In the genomic region with DNA sequence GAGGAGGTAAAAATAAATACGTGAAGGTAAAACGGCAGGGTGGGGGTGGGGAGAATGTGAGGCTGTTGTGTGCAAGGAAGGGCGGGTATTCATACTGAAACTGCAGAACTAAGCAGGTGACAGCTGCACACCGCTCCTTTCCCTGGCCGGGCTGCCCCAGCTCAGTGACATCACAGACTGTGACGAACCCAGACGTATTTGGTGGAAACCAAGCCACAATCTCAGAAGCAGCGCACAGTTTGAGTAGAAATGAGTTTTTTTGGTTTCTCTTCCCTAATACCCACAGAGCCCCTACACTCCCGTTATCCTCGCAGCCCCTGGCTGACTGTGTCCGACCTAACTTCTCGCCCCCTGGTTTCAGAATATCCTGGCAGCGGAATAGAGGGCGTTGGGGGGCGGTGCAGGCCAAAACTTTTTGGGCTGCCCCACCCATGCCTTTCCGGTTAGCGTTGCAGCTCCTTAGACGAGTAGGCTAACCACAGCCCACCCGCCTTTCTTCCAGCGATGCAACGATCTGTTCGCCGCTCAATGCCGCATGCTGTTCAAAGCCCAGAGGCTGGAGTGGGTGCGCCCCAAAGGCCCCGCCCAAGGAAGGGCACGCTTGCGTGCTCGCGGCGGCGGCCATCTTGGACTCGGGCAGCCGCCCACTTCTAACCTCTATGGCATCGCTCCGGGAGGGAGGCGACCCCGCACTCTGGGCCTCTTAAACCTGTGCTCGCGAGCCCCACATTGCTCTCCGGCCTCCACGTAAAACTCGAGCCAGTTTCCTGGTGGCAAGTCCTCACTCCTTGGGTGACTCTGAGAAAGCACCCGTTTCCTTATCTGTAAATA, we compare ENCODE assay signal across 8 cellular contexts. TPM values are rescaled to one million over a fixed set of nuclear protein-coding genes. Genes with fewer than 3 reads are reported as not detected.
DNase-seq lines count a peak whose midpoint lies in the region; ATAC-seq and TF ChIP-seq lines count a peak whose summit lies in the region.

No MANE protein-coding gene starts in this region.

- no peak overlapping the region for H3T11ph ChIP-seq in H9 (ENCODE audit: low read length)

- H2BK12ac ChIP-seq in H9 (ENCODE audit: insufficient read length, low read depth, low read length), result no peak overlapping the region

- peaks cover 5% of the 10 kb centered on the region for H3K27me3 Mint-ChIP-seq in H9 (ENCODE audit: low read depth)

- no peak overlapping the region for H2AK5ac ChIP-seq in H9 (ENCODE audit: insufficient read length, low read length)

- no peak overlapping the region for H3K27ac ChIP-seq in H9 (ENCODE audit: insufficient read length, low read depth, low read length)
- H3K27ac ChIP-seq in SJCRH30, result peak overlapping the region; percentile 95
- H3K27ac ChIP-seq in gastroesophageal sphincter, result peak overlapping the region; percentile 31 to 90 (median 88)
- peak overlapping the region; percentile 87 for H3K27ac ChIP-seq in temporal lobe (ENCODE audit: low read depth, low read length)

- H3K23ac ChIP-seq in H9 (ENCODE audit: insufficient read length, low read depth, low read length), result no peak overlapping the region

- no peak overlapping the region for H4K8ac ChIP-seq in H9 (replicated peaks; ENCODE audit: insufficient read length, low read depth, low read length)

- in situ Hi-C loops in G401 (cut with HindIII; ENCODE audit: low sequenced_read_pairs), result no loop called here

- H2BK20ac ChIP-seq in H9 (ENCODE audit: low read depth, low read length, poor library complexity, severe bottlenecking), result no peak overlapping the region

- H3K9ac ChIP-seq in H9 (ENCODE audit: extremely low read depth, insufficient read length, low read length), result peak overlapping the region; percentile 16

- peak; percentile 84 for DNase-seq in G401 (ENCODE audit: low spot score)
- peak; percentile 85 for DNase-seq in H9
- peak; percentile 79 for DNase-seq in MG63
- DNase-seq in SJCRH30, result peak; percentile 87 to 88
- DNase-seq in activated naive CD4-positive, alpha-beta T cell treated with Interleukin-2 at 50 U/mL for 16 hours, result peak; percentile 92
- peak; percentile 73 for DNase-seq in occipital lobe (lab: John Stamatoyannopoulos, UW)

- no peak overlapping the region for H3K14ac ChIP-seq in H9 (ENCODE audit: insufficient read depth, low read length)

- H3K23me2 ChIP-seq in H9 (ENCODE audit: insufficient read length, low read depth, low read length, poor library complexity, severe bottlenecking), result peaks cover 4% of the 10 kb centered on the region

- peaks cover 13 to 21% (median 21%) of the 10 kb centered on the region in 3 experiments; a peak in 6 of 7 replicates for H3K36me3 Mint-ChIP-seq in H9 (ENCODE audit: insufficient read depth in 1 of 3, low read depth in 3 of 3)

- H3K4me3 ChIP-seq in MG63 (peak overlapping the region; percentile 56), SJCRH30 (peak overlapping the region; percentile 66), gastroesophageal sphincter (peak overlapping the region; percentile 66 to 78)

- H3K4ac ChIP-seq in H9 (ENCODE audit: low read depth, low read length), result no peak overlapping the region

- H4K5ac ChIP-seq in H9 (ENCODE audit: insufficient read length, low read depth, low read length), result no peak overlapping the region

- H3K9me3 ChIP-seq in H9 (ENCODE audit: control insufficient read depth, low read depth, low read length) (no peaks in the 10 kb centered on the region), MG63 (no peaks in the 10 kb centered on the region), SJCRH30 (replicated peaks) (no peaks in the 10 kb centered on the region), gastroesophageal sphincter (no peaks in the 10 kb centered on the region)

- peak; percentile 91 for ATAC-seq in gastroesophageal sphincter

- H2BK120ac ChIP-seq in H9 (ENCODE audit: low read depth, low read length, poor library complexity, severe bottlenecking), result no peak overlapping the region

- no peak overlapping the region for H4K91ac ChIP-seq in H9 (ENCODE audit: insufficient read length, low read depth, low read length)

- H2BK5ac ChIP-seq in H9 (ENCODE audit: insufficient read length, low read length), result no peak overlapping the region

- TF ChIP-seq EP300 in gastroesophageal sphincter (IDR thresholded peaks at IDR 0.05), result no peak

- no peaks in the 10 kb centered on the region for H3K79me1 ChIP-seq in H9 (ENCODE audit: insufficient read depth, low read depth, low read length, poor library complexity, severe bottlenecking)

- H3K4me1 Mint-ChIP-seq in H9, result peaks cover 20 to 23% of the 10 kb centered on the region in 2 experiments

- H3K27ac Mint-ChIP-seq in H9, result peak overlapping the region; percentile 83 to 95 (median 91); a peak in 6 of 7 replicates

- peak; percentile 14; the same call in 1 of the 3 replicates for TF ChIP-seq CTCF in H9 (conservative IDR thresholded peaks at IDR 0.05)
- peak in 1 of 4 experiments; percentile 40 for TF ChIP-seq CTCF in gastroesophageal sphincter (IDR thresholded peaks at IDR 0.05)

- no peaks in the 10 kb centered on the region for H3K79me2 ChIP-seq in H9 (ENCODE audit: insufficient read depth, low read length)

- no peak overlapping the region for H3K56ac ChIP-seq in H9 (ENCODE audit: insufficient read length, low read depth, low read length)

- no CpG with 5 or more reads among the region's 44 CpGs for WGBS in H9 (ENCODE audit: extremely low coverage, insufficient read length, low lambda C conversion rate)
- 2 to 4% methylated on average over 11 to 23 of the region's 44 CpGs for WGBS in gastroesophageal sphincter (ENCODE audit: low coverage in 1 of 2), 2 donors

- H3K27me3 ChIP-seq in H9 (ENCODE audit: insufficient read depth, low read length) (no peaks in the 10 kb centered on the region), MG63 (no peaks in the 10 kb centered on the region), SJCRH30 (no peaks in the 10 kb centered on the region), gastroesophageal sphincter (no peaks in the 10 kb centered on the region)

- peak overlapping the region; percentile 86 to 91 for H3K4me3 Mint-ChIP-seq in H9

- no peaks in the 10 kb centered on the region; the same call in 1 of the 2 replicates for H3K36me3 ChIP-seq in MG63
- peaks cover 7% of the 10 kb centered on the region for H3K36me3 ChIP-seq in SJCRH30
- peaks cover 0 to 39% of the 10 kb centered on the region in 2 donors for H3K36me3 ChIP-seq in gastroesophageal sphincter

- TF ChIP-seq POLR2A in gastroesophageal sphincter (IDR thresholded peaks at IDR 0.05), result peak; percentile 11 to 37

- H3K4me2 ChIP-seq in H9 (ENCODE audit: insufficient read depth, insufficient read length, low read length), result peak overlapping the region; percentile 88

- H2AFZ ChIP-seq in H9 (ENCODE audit: low read length), result no peak overlapping the region

- H3K4me1 ChIP-seq in H9 (ENCODE audit: insufficient read depth, low read length), result no peaks in the 10 kb centered on the region
- H3K4me1 ChIP-seq in SJCRH30, result peaks cover 4% of the 10 kb centered on the region; the same call in 1 of the 2 replicates
- peaks cover 0 to 14% (median 4%) of the 10 kb centered on the region in 3 donors for H3K4me1 ChIP-seq in gastroesophageal sphincter

- no peaks in the 10 kb centered on the region for H4K20me1 ChIP-seq in H9 (ENCODE audit: control insufficient read depth, insufficient read depth, insufficient read length)

- no peak overlapping the region for H3K18ac ChIP-seq in H9 (ENCODE audit: insufficient read length, low read depth, low read length)

- no peak overlapping the region for H2BK15ac ChIP-seq in H9 (ENCODE audit: low read depth, low read length)

- H3K9me3 Mint-ChIP-seq in H9, result peaks cover 0 to 3% of the 10 kb centered on the region in 2 experiments; a peak in 1 of 5 replicates

RNA-seq across cellular contexts. Expression of a gene that starts 9.1 kb away (rescaled TPM):
- total RNA-seq in G401 (2014; rRNA removed; shearing (Covaris generic)), result 200 and 209 TPM in 2 replicates
- 40.0 and 41.4 TPM in 2 replicates for total RNA-seq in H9 (2021)
- 11.7 and 21.8 TPM in 2 replicates for total RNA-seq in MG63 (2014; rRNA removed; shearing (Covaris generic); ENCODE audit: low replicate concordance)
- total RNA-seq in SJCRH30 (2014; rRNA removed; shearing (Covaris generic)), result 22.5 and 24.0 TPM in 2 replicates
- 10 to 100 TPM in 2 of 4 donors, 1 to 10 TPM in 2; 7.3 to 14.3 (median 11.0) TPM for total RNA-seq in gastroesophageal sphincter
- total RNA-seq in occipital lobe, result 3.7 TPM
- total RNA-seq in temporal lobe, result 2.7 TPM

RNA-seq across cellular contexts. Expression of a gene that starts 50.1 kb away (rescaled TPM):
- 66.0 and 67.9 TPM in 2 replicates for total RNA-seq in G401 (2014; rRNA removed; shearing (Covaris generic))
- total RNA-seq in H9 (2021) (39.1 and 40.3 TPM in 2 replicates), gastroesophageal sphincter (10 to 100 TPM; 11.8 to 25.0 (median 19.6) TPM), occipital lobe (0.78 TPM), temporal lobe (1.2 TPM)
- total RNA-seq in MG63 (2014; rRNA removed; shearing (Covaris generic); ENCODE audit: low replicate concordance), result 7.1 and 14.5 TPM in 2 replicates
- 2.6 and 2.9 TPM in 2 replicates for total RNA-seq in SJCRH30 (2014; rRNA removed; shearing (Covaris generic))
